28 cellular contexts compared by ENCODE assay signal in genomic region chr5:152177626-152178349, GRCh38.
"Had no signal": no experiment of that assay in that cellular context is flagged by ENCODE, and none has a peak within 500 bp of the region (broad histone marks: within the 10 kb centered on the region; RNA-seq: fewer than 3 reads in every experiment).

No MANE protein-coding gene starts in this region.

- H2AFZ ChIP-seq: PC-9 had no signal

- H3K4me1 ChIP-seq: ascending aorta, breast epithelium had no signal

- H3K36me3 ChIP-seq: ascending aorta, breast epithelium, WERI-Rb-1 had no signal

- H3K9me3 Mint-ChIP-seq: activated CD4-positive, alpha-beta T cell treated with anti-CD3 and anti-CD28 coated beads, Interleukin-2, amount 10 ng/mL, durations not matched to agents 24 days and 14 days; activated naive CD4-positive, alpha-beta T cell treated with anti-CD3 and anti-CD28 coated beads, Interleukin-2, amount 50 U/mL, for 24 hours had no signal

- H3K4me3 Mint-ChIP-seq: activated CD4-positive, alpha-beta T cell treated with anti-CD3 and anti-CD28 coated beads, Interleukin-2, amount 10 ng/mL, durations not matched to agents 24 days and 14 days; activated CD8-positive, alpha-beta T cell treated with anti-CD3 and anti-CD28 coated beads for 36 hours; activated naive CD4-positive, alpha-beta T cell treated with anti-CD3 and anti-CD28 coated beads, Interleukin-2, amount 50 U/mL, for 24 hours; activated naive CD8-positive, alpha-beta T cell treated with anti-CD3 and anti-CD28 coated beads, Interleukin-2, amount 10 ng/mL, durations not matched to agents 7 days and 5 days; activated T-cell treated with anti-CD3 and anti-CD28 coated beads, Interleukin-2, amount 50 U/mL, for 72 hours; activated T-helper 17 cell treated with anti-CD3 and anti-CD28 coated beads, Interleukin-2, amount 50 U/mL, for 72 hours had no signal

- DNase-seq: activated CD4-positive, alpha-beta T cell treated with anti-CD3 and anti-CD28 coated beads, Interleukin-2, amount 10 ng/mL, durations not matched to agents 24 days and 14 days; activated CD4-positive, alpha-beta T cell treated with anti-CD3 and anti-CD28 coated beads, Interleukin-2, amount 50 U/mL, for 4 hours; activated CD8-positive, alpha-beta T cell treated with anti-CD3 and anti-CD28 coated beads for 36 hours; activated gamma-delta T cell; activated naive CD4-positive, alpha-beta T cell treated with Interleukin-2 at 50 U/mL for 16 hours; activated naive CD8-positive, alpha-beta T cell treated with anti-CD3 and anti-CD28 coated beads, Interleukin-2, amount 10 ng/mL, durations not matched to agents 7 days and 5 days; activated T-cell treated with anti-CD3 and anti-CD28 coated beads, Interleukin-2, amount 50 U/mL, for 1 hour; activated T-cell treated with anti-CD3 and anti-CD28 coated beads, Interleukin-2, amount 50 U/mL, for 72 hours; amygdala; NCI-H1092 treated with DMSO at 0.1 percent for 48 hours; NCI-H146; NCI-H2029 treated with DMSO at 0.1 percent for 48 hours; NCI-H2107; NCI-H2171; NCI-H510A; NCI-H526; NCI-H748 treated with DMSO at 0.1 percent for 48 hours; NK-92 treated with Interleukin-12 subunit alpha and Interleukin-12 subunit beta, amount 100 ng/mL, for 24 hours; PC-9; Right ventricle myocardium superior; T1000; WERI-Rb-1 had no signal

- H3K27me3 ChIP-seq: ascending aorta, breast epithelium had no signal

- H3K36me3 Mint-ChIP-seq: activated naive CD8-positive, alpha-beta T cell treated with anti-CD3 and anti-CD28 coated beads, Interleukin-2, amount 10 ng/mL, durations not matched to agents 7 days and 5 days had no signal

- H3K27ac Mint-ChIP-seq: activated CD4-positive, alpha-beta T cell treated with anti-CD3 and anti-CD28 coated beads, Interleukin-2, amount 10 ng/mL, durations not matched to agents 24 days and 14 days; activated CD8-positive, alpha-beta T cell treated with anti-CD3 and anti-CD28 coated beads for 36 hours; activated naive CD4-positive, alpha-beta T cell treated with anti-CD3 and anti-CD28 coated beads, Interleukin-2, amount 50 U/mL, for 24 hours; activated naive CD8-positive, alpha-beta T cell treated with anti-CD3 and anti-CD28 coated beads, Interleukin-2, amount 10 ng/mL, durations not matched to agents 7 days and 5 days; activated T-cell treated with anti-CD3 and anti-CD28 coated beads, Interleukin-2, amount 50 U/mL, for 72 hours; activated T-helper 17 cell treated with anti-CD3 and anti-CD28 coated beads, Interleukin-2, amount 50 U/mL, for 72 hours had no signal

- H3K4me2 ChIP-seq: PC-9 had no signal

- H3K4me3 ChIP-seq: ascending aorta, breast epithelium, PC-9, SK-N-MC had no signal

- H3K9me3 ChIP-seq: ascending aorta had no signal

- ATAC-seq: activated CD8-positive, alpha-beta T cell treated with anti-CD3 and anti-CD28 coated beads for 36 hours; activated T-cell treated with anti-CD3 and anti-CD28 coated beads, Interleukin-2, amount 50 U/mL, for 72 hours; activated T-helper 17 cell treated with anti-CD3 and anti-CD28 coated beads, Interleukin-2, amount 50 U/mL, for 72 hours had no signal

- H3K4me1 Mint-ChIP-seq: activated CD4-positive, alpha-beta T cell treated with anti-CD3 and anti-CD28 coated beads, Interleukin-2, amount 10 ng/mL, durations not matched to agents 24 days and 14 days; activated naive CD4-positive, alpha-beta T cell treated with anti-CD3 and anti-CD28 coated beads, Interleukin-2, amount 50 U/mL, for 24 hours; activated naive CD8-positive, alpha-beta T cell treated with anti-CD3 and anti-CD28 coated beads, Interleukin-2, amount 10 ng/mL, durations not matched to agents 7 days and 5 days; activated T-helper 17 cell treated with anti-CD3 and anti-CD28 coated beads, Interleukin-2, amount 50 U/mL, for 72 hours had no signal

- H3K27me3 Mint-ChIP-seq: activated CD4-positive, alpha-beta T cell treated with anti-CD3 and anti-CD28 coated beads, Interleukin-2, amount 10 ng/mL, durations not matched to agents 24 days and 14 days; activated naive CD8-positive, alpha-beta T cell treated with anti-CD3 and anti-CD28 coated beads, Interleukin-2, amount 10 ng/mL, durations not matched to agents 7 days and 5 days had no signal

- H3K27ac ChIP-seq: ascending aorta, breast epithelium, PC-9, RWPE1, SK-N-MC, WERI-Rb-1 had no signal
